Comparison of ENCODE assay signal across 13 cellular contexts in the genomic region with DNA sequence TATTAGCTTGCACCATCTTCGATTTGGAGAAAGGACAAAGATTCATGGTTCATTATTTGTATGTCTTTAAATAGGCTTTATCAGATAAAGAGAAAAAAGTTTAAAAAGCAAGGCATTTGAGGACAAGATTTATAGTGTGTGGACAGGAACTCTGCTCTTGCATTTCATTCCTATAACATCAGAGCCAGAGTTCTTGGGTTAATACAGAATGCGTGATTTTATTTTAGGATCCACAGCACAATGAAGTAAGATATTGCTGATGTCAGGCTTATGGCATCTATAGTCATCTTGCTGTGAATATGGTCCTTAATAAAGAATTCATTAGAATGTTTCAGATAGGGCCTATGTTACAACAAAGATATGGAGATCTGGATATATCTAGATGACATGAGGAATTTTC. TPM values are rescaled to one million over a fixed set of nuclear protein-coding genes. Genes with fewer than 3 reads are reported as not detected.
A peak's percentile ranks its signal among the peaks of the same experiment; 100 is the strongest.
DNase-seq lines count a peak whose midpoint lies in the region; ATAC-seq and TF ChIP-seq lines count a peak whose summit lies in the region.
"Had no signal": no experiment of that assay in that cellular context is flagged by ENCODE, and none has a peak within 500 bp of the region (broad histone marks: within the 10 kb centered on the region; RNA-seq: fewer than 3 reads in every experiment).

No MANE protein-coding gene starts in this region.

- no peak for TF ChIP-seq RAD21 in SK-N-SH (IDR thresholded peaks at IDR 0.05; ENCODE audit: low read length)

- CTCF ChIA-PET in SK-N-SH (lab: Yijun Ruan, JAX) = no interaction called here

- 19% methylated on average over 2 of the region's 2 CpGs for WGBS in SK-N-SH (ENCODE audit: low lambda C conversion rate)

- H3K4me3 ChIP-seq in SK-N-SH (ENCODE audit: low read depth in 2 of 2, low read length in 1 of 2) = no peak overlapping the region
- no peak overlapping the region for H3K4me3 ChIP-seq in fibroblast of lung (replicated peaks in 1 of 4; ENCODE audit: control extremely low read depth in 1 of 4, insufficient read depth in 1 of 4, low read depth in 3 of 4, low read length in 4 of 4)
- H3K4me3 ChIP-seq: HAP-1, smooth muscle cell had no signal

- H3K27me3 ChIP-seq in SK-N-SH (ENCODE audit: insufficient read depth) = no peaks in the 10 kb centered on the region
- H3K27me3 ChIP-seq in fibroblast of lung (ENCODE audit: control insufficient read depth, insufficient read depth, low read length) = no peaks in the 10 kb centered on the region

- H3K9me2 ChIP-seq in SK-N-SH = no peaks in the 10 kb centered on the region

- ATAC-seq in stimulated activated naive CD8-positive, alpha-beta T cell treated with anti-CD3 and anti-CD28 coated beads, Interleukin-15, amount 100 ng/mL, for 72 hours = no peak
- no peak for ATAC-seq in stimulated activated naive B cell treated with anti-CD40 and anti-IgM and Interleukin-4, amounts not matched to agents 10 μg/mL and 1 μg/mL and 100 μg/mL, for 72 hours (replicated peaks)
- no peak for ATAC-seq in HG02884 (IDR thresholded peaks at IDR 0.05; ENCODE audit: unreplicated experiment)

- H3K4me3 Mint-ChIP-seq in stimulated activated naive CD8-positive, alpha-beta T cell treated with anti-CD3 and anti-CD28 coated beads, Interleukin-15, Interleukin-2, amounts not matched to agents 100 ng/mL and 50 ng/mL, for 24 hours = no peak overlapping the region
- H3K4me3 Mint-ChIP-seq in stimulated activated naive CD8-positive, alpha-beta T cell treated with anti-CD3 and anti-CD28 coated beads, Interleukin-15, amount 100 ng/mL, for 72 hours = peak overlapping the region in 1 of 2 donors; percentile 41
- H3K4me3 Mint-ChIP-seq in stimulated activated naive B cell treated with anti-CD40 and anti-IgM and Interleukin-4, amounts not matched to agents 10 μg/mL and 1 μg/mL and 100 μg/mL, for 72 hours = peak overlapping the region; percentile 68 to 71
- H3K4me3 Mint-ChIP-seq: mesothelial cell of epicardium had no signal

- TF ChIP-seq CTCF in SK-N-SH (IDR thresholded peaks at IDR 0.05) (no peak), fibroblast of lung (conservative IDR thresholded peaks at IDR 0.05 in 1 of 2, IDR thresholded peaks at IDR 0.05 in 1 of 2; ENCODE audit: low read depth in 1 of 2, low read length in 2 of 2) (no peak)

- peaks cover 4% of the 10 kb centered on the region for H3K27me3 Mint-ChIP-seq in stimulated activated naive CD8-positive, alpha-beta T cell treated with anti-CD3 and anti-CD28 coated beads, Interleukin-15, Interleukin-2, amounts not matched to agents 100 ng/mL and 50 ng/mL, for 24 hours
- no peaks in the 10 kb centered on the region for H3K27me3 Mint-ChIP-seq in stimulated activated naive CD8-positive, alpha-beta T cell treated with anti-CD3 and anti-CD28 coated beads, Interleukin-15, amount 100 ng/mL, for 72 hours
- H3K27me3 Mint-ChIP-seq in stimulated activated naive B cell treated with anti-CD40 and anti-IgM and Interleukin-4, amounts not matched to agents 10 μg/mL and 1 μg/mL and 100 μg/mL, for 72 hours = no peaks in the 10 kb centered on the region

- H3K4me2 ChIP-seq in SK-N-SH (peak overlapping the region; percentile 28; the same call in 1 of the 2 replicates), fibroblast of lung (ENCODE audit: extremely low read depth, insufficient read depth, low read length) (no peak overlapping the region)
- H3K4me2 ChIP-seq: smooth muscle cell had no signal

- H4K20me1 ChIP-seq in SK-N-SH (ENCODE audit: insufficient read depth) = no peaks in the 10 kb centered on the region
- no peaks in the 10 kb centered on the region for H4K20me1 ChIP-seq in fibroblast of lung (ENCODE audit: control insufficient read depth, extremely low read depth, insufficient read depth, low read length)

- H2AFZ ChIP-seq in SK-N-SH (ENCODE audit: low read depth) (no peak overlapping the region), fibroblast of lung (ENCODE audit: low read length) (no peak overlapping the region)

- H3K27ac ChIP-seq in SK-N-SH (ENCODE audit: low read depth in 2 of 2, low read length in 1 of 2) = peak overlapping the region in 1 of 2 experiments; percentile 29; a peak in 3 of 4 replicates
- no peak overlapping the region for H3K27ac ChIP-seq in fibroblast of lung (ENCODE audit: insufficient read depth, low read length)

- POLR2A ChIA-PET in SK-N-SH (lab: Yijun Ruan, JAX) = no interaction called here

- H3K9me3 Mint-ChIP-seq in stimulated activated naive CD8-positive, alpha-beta T cell treated with anti-CD3 and anti-CD28 coated beads, Interleukin-15, Interleukin-2, amounts not matched to agents 100 ng/mL and 50 ng/mL, for 24 hours = peaks cover 4% of the 10 kb centered on the region
- peaks cover 0 to 7% of the 10 kb centered on the region in 2 donors for H3K9me3 Mint-ChIP-seq in stimulated activated naive CD8-positive, alpha-beta T cell treated with anti-CD3 and anti-CD28 coated beads, Interleukin-15, amount 100 ng/mL, for 72 hours
- H3K9me3 Mint-ChIP-seq in stimulated activated naive B cell treated with anti-CD40 and anti-IgM and Interleukin-4, amounts not matched to agents 10 μg/mL and 1 μg/mL and 100 μg/mL, for 72 hours = peaks cover 8 to 9% of the 10 kb centered on the region in 2 donors
- H3K9me3 Mint-ChIP-seq: mesothelial cell of epicardium had no signal

- peak in 1 of 2 experiments; percentile 77; a peak in 2 of 4 replicates for TF ChIP-seq EP300 in SK-N-SH (IDR thresholded peaks at IDR 0.05; ENCODE audit: borderline replicate concordance in 1 of 2, low read depth in 1 of 2, low read length in 1 of 2)

- no peaks in the 10 kb centered on the region for H3K79me2 ChIP-seq in SK-N-SH (ENCODE audit: insufficient read depth)
- no peaks in the 10 kb centered on the region for H3K79me2 ChIP-seq in fibroblast of lung (ENCODE audit: control insufficient read depth, insufficient read depth, low read length)

- H3K36me3 Mint-ChIP-seq in stimulated activated naive CD8-positive, alpha-beta T cell treated with anti-CD3 and anti-CD28 coated beads, Interleukin-15, Interleukin-2, amounts not matched to agents 100 ng/mL and 50 ng/mL, for 24 hours (ENCODE audit: low read depth) = no peaks in the 10 kb centered on the region
- peaks cover 35 to 37% of the 10 kb centered on the region in 2 donors for H3K36me3 Mint-ChIP-seq in stimulated activated naive B cell treated with anti-CD40 and anti-IgM and Interleukin-4, amounts not matched to agents 10 μg/mL and 1 μg/mL and 100 μg/mL, for 72 hours
- H3K36me3 Mint-ChIP-seq: mesothelial cell of epicardium had no signal

- peak overlapping the region; percentile 50 for H3K27ac Mint-ChIP-seq in stimulated activated naive CD8-positive, alpha-beta T cell treated with anti-CD3 and anti-CD28 coated beads, Interleukin-15, Interleukin-2, amounts not matched to agents 100 ng/mL and 50 ng/mL, for 24 hours
- H3K27ac Mint-ChIP-seq in stimulated activated naive CD8-positive, alpha-beta T cell treated with anti-CD3 and anti-CD28 coated beads, Interleukin-15, amount 100 ng/mL, for 72 hours = peak overlapping the region in 1 of 2 donors; percentile 37
- H3K27ac Mint-ChIP-seq in stimulated activated naive B cell treated with anti-CD40 and anti-IgM and Interleukin-4, amounts not matched to agents 10 μg/mL and 1 μg/mL and 100 μg/mL, for 72 hours = peak overlapping the region; percentile 92
- H3K27ac Mint-ChIP-seq: mesothelial cell of epicardium had no signal

- DNase-seq in stimulated activated naive CD8-positive, alpha-beta T cell treated with anti-CD3 and anti-CD28 coated beads, Interleukin-15, amount 100 ng/mL, for 72 hours = no peak
- DNase-seq in SK-N-SH (no peak), fibroblast of lung (ENCODE audit: low read depth in 2 of 2) (peak; percentile 49 to 86), KBM-7 (no peak), KG1 (lab: John Stamatoyannopoulos, UW) (no peak)
- no peak for DNase-seq in stimulated activated naive B cell treated with anti-CD40 and anti-IgM and Interleukin-4, amounts not matched to agents 10 μg/mL and 1 μg/mL and 100 μg/mL, for 72 hours
- DNase-seq: activated gamma-delta T cell, islet precursor cell had no signal

- H3K36me3 ChIP-seq in SK-N-SH (replicated peaks in 1 of 2; ENCODE audit: control insufficient read depth in 1 of 2, insufficient read depth in 2 of 2, low read length in 1 of 2) (no peaks in the 10 kb centered on the region), fibroblast of lung (ENCODE audit: control insufficient read depth, insufficient read depth, low read length) (no peaks in the 10 kb centered on the region)
- H3K36me3 ChIP-seq: HAP-1 had no signal

- peaks cover 58% of the 10 kb centered on the region for H3K4me1 Mint-ChIP-seq in stimulated activated naive CD8-positive, alpha-beta T cell treated with anti-CD3 and anti-CD28 coated beads, Interleukin-15, Interleukin-2, amounts not matched to agents 100 ng/mL and 50 ng/mL, for 24 hours (ENCODE audit: low read depth)
- H3K4me1 Mint-ChIP-seq in stimulated activated naive CD8-positive, alpha-beta T cell treated with anti-CD3 and anti-CD28 coated beads, Interleukin-15, amount 100 ng/mL, for 72 hours = peaks cover 48% of the 10 kb centered on the region
- peaks cover 58 to 83% of the 10 kb centered on the region in 2 donors for H3K4me1 Mint-ChIP-seq in stimulated activated naive B cell treated with anti-CD40 and anti-IgM and Interleukin-4, amounts not matched to agents 10 μg/mL and 1 μg/mL and 100 μg/mL, for 72 hours

- in situ Hi-C loops in KBM-7 (cut with MboI; ENCODE audit: low pct_unique_long_range_greater_than_20kb, low sequenced_read_pairs) = no loop called here

- no peaks in the 10 kb centered on the region for H3K9me3 ChIP-seq in SK-N-SH
- H3K9me3 ChIP-seq in fibroblast of lung (ENCODE audit: control insufficient read depth, insufficient read depth, low read depth, low read length) = no peaks in the 10 kb centered on the region
- H3K9me3 ChIP-seq: HAP-1 had no signal

- H3K4me1 ChIP-seq in SK-N-SH (ENCODE audit: control insufficient read depth in 1 of 2, insufficient read depth in 2 of 2, low read depth in 1 of 2, low read length in 1 of 2) (peaks cover 0 to 21% of the 10 kb centered on the region in 2 experiments; a peak in 1 of 4 replicates), fibroblast of lung (ENCODE audit: control insufficient read depth, extremely low read depth, insufficient read depth, low read length) (no peaks in the 10 kb centered on the region)
- H3K4me1 ChIP-seq: HAP-1 had no signal

- H3K9ac ChIP-seq in SK-N-SH = no peak overlapping the region
- no peak overlapping the region for H3K9ac ChIP-seq in fibroblast of lung (ENCODE audit: insufficient read depth, low read length)

- peaks cover 7% of the 10 kb centered on the region for H3F3A ChIP-seq in SK-N-SH (replicated peaks; ENCODE audit: insufficient read depth)

TF ChIP-seq in SK-N-SH, 30 proteins besides CTCF, POLR2A, EP300 and RAD21 (continues in another document):
- TF ChIP-seq NRF1 (IDR thresholded peaks at IDR 0.05; ENCODE audit: low read depth, low read length) = no peak
- no peak for TF ChIP-seq RFX5 (IDR thresholded peaks at IDR 0.05; ENCODE audit: low read length)
- no peak for TF ChIP-seq EZH2phosphoT487 (IDR thresholded peaks at IDR 0.05; ENCODE audit: borderline replicate concordance, low read depth)

RNA-seq across cellular contexts. Expression of a gene that starts 19.7 kb away (rescaled TPM):
- 72.5 and 152 TPM in 2 replicates for polyA plus RNA-seq in SK-N-SH (2012; rRNA removed)
- polyA plus RNA-seq in SK-N-SH (2012; cell fraction: cytosol; rRNA removed) = 26.2 and 31.8 TPM in 2 replicates
- 604 and 757 TPM in 2 replicates for polyA plus RNA-seq in SK-N-SH (2012; cell fraction: nucleus; rRNA removed)
- 0.26 and 0.50 TPM in 2 replicates for total RNA-seq in fibroblast of lung
- polyA plus RNA-seq in fibroblast of lung = 2.2 and 6.1 TPM in 2 replicates
- polyA plus RNA-seq in fibroblast of lung (2012) = 2.0 and 2.3 TPM in 2 replicates
- polyA minus RNA-seq in fibroblast of lung (ENCODE audit: low replicate concordance) = 2.0 and 12.6 TPM in 2 replicates

Comparison
In these comparisons a context has a peak if more than half of its experiments do, and no peak if none do; other contexts are left out.
1. DNase-seq: peak in fibroblast of lung (2 of 2); none in stimulated activated naive CD8-positive, alpha-beta T cell treated with anti-CD3 and anti-CD28 coated beads, Interleukin-15, amount 100 ng/mL, for 72 hours (0 of 2), SK-N-SH (single experiment), stimulated activated naive B cell treated with anti-CD40 and anti-IgM and Interleukin-4, amounts not matched to agents 10 μg/mL and 1 μg/mL and 100 μg/mL, for 72 hours (single experiment), KBM-7 (single experiment) and KG1 (single experiment).